Comparison of ENCODE assay signal across 8 cellular contexts in the genomic region with DNA sequence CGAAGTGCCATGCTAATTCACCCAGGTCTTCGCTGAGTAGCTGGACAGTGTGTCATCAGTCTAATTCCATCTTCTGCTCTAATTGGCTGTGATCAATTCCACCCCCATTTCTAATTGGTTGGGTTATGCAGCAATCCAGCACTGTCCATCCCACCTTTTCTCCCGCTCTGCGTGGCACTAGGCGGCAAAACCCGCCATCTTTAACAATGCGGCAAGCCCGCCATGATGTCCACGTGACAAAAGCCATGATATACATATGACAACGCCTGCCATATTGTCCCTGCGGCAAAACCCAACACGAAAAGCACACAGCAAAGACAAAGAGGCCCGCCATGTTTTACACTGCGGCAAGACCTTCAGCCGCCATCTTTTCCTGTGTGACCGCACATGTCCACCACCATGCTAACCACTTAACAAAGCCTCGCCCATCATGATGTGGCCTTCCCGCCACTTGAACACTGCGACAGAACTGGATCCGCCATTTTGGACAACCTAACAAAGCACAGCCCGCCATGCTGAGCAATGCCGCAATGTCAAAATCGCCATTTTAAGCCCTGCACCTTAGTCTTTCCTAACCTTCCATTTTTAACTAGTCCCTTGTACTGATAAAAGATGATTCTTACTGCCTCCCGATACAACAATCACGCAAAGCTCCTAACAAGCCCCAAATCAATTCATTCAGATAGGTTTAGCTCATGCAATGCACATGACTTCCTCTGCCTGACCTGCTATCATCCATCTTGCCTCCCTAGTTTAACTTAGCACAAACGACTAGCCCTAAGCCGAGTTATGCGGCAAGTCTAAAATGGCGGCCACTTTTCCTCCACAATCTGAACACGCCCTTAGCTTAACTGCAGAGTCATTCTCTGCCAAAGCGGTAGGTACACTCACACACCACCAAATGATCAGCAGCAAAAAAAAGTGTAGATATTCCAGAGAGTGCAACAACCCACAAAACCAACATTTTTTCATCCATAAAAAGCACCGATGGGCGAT. TPM values are rescaled to one million over a fixed set of nuclear protein-coding genes. Genes with fewer than 3 reads are reported as not detected.
A peak's percentile ranks its signal among the peaks of the same experiment; 100 is the strongest.
DNase-seq lines count a peak whose midpoint lies in the region; ATAC-seq and TF ChIP-seq lines count a peak whose summit lies in the region.

No MANE protein-coding gene starts in this region.

- H3F3A ChIP-seq in SK-N-SH (replicated peaks; ENCODE audit: insufficient read depth), result no peaks in the 10 kb centered on the region

- no peak overlapping the region for H3K4me3 Mint-ChIP-seq in activated T-helper 17 cell treated with anti-CD3 and anti-CD28 coated beads, Interleukin-2, amount 50 U/mL, for 72 hours

- H3K27me3 Mint-ChIP-seq in activated T-helper 17 cell treated with anti-CD3 and anti-CD28 coated beads, Interleukin-2, amount 50 U/mL, for 72 hours, result no peaks in the 10 kb centered on the region

- H3K4me1 Mint-ChIP-seq in activated T-helper 17 cell treated with anti-CD3 and anti-CD28 coated beads, Interleukin-2, amount 50 U/mL, for 72 hours, result no peaks in the 10 kb centered on the region

- H3K4me3 ChIP-seq in SK-N-SH (ENCODE audit: low read depth in 2 of 2, low read length in 1 of 2), result peak overlapping the region; percentile 70 to 72

- peak; percentile 77 for ATAC-seq in GM19468 (IDR thresholded peaks at IDR 0.05; ENCODE audit: extremely low read depth, unreplicated experiment)
- no peak for ATAC-seq in GM19397 (IDR thresholded peaks at IDR 0.05; ENCODE audit: unreplicated experiment)
- ATAC-seq in HG03460 (IDR thresholded peaks at IDR 0.05; ENCODE audit: unreplicated experiment), result no peak
- ATAC-seq in activated T-helper 17 cell treated with anti-CD3 and anti-CD28 coated beads, Interleukin-2, amount 50 U/mL, for 72 hours (replicated peaks), result no peak

- H3K79me2 ChIP-seq in SK-N-SH (ENCODE audit: insufficient read depth), result peaks cover 55% of the 10 kb centered on the region

- no peaks in the 10 kb centered on the region for H3K27me3 ChIP-seq in SK-N-SH (ENCODE audit: insufficient read depth)

- peaks cover 10 to 15% of the 10 kb centered on the region in 2 experiments for H3K36me3 ChIP-seq in SK-N-SH (replicated peaks in 1 of 2; ENCODE audit: control insufficient read depth in 1 of 2, insufficient read depth in 2 of 2, low read length in 1 of 2)

- H3K27ac ChIP-seq in SK-N-SH (ENCODE audit: low read depth in 2 of 2, low read length in 1 of 2), result peak overlapping the region; percentile 87 to 96

- no peaks in the 10 kb centered on the region for H3K36me3 Mint-ChIP-seq in activated T-helper 17 cell treated with anti-CD3 and anti-CD28 coated beads, Interleukin-2, amount 50 U/mL, for 72 hours (ENCODE audit: low read depth)

- peak overlapping the region; percentile 99 for H3K9ac ChIP-seq in SK-N-SH

- H3K9me2 ChIP-seq in SK-N-SH, result no peaks in the 10 kb centered on the region

- 52% methylated on average over 33 of the region's 33 CpGs for WGBS in SK-N-SH (ENCODE audit: low lambda C conversion rate)

- no peak overlapping the region for H3K27ac Mint-ChIP-seq in activated T-helper 17 cell treated with anti-CD3 and anti-CD28 coated beads, Interleukin-2, amount 50 U/mL, for 72 hours

- CTCF ChIA-PET in SK-N-SH (lab: Yijun Ruan, JAX), result interaction anchor here (1.1 kb wide), 1 partner anchor 11 kb away, joined by 4 read pairs; no protein-coding TSS in a partner anchor

- peak overlapping the region; percentile 73 for H3K4me2 ChIP-seq in SK-N-SH

- H3K9me3 Mint-ChIP-seq in activated T-helper 17 cell treated with anti-CD3 and anti-CD28 coated beads, Interleukin-2, amount 50 U/mL, for 72 hours, result no peaks in the 10 kb centered on the region

- peak; percentile 90 for DNase-seq in AG09319 (ENCODE audit: extremely low read depth, low read depth)
- peak; percentile 70 for DNase-seq in SK-N-SH
- DNase-seq in iris pigment epithelial cell (ENCODE audit: low read depth), result peak; percentile 96
- DNase-seq in OCI-M1 (lab: John Stamatoyannopoulos, UW), result no peak

- TF ChIP-seq EP300 in SK-N-SH (IDR thresholded peaks at IDR 0.05; ENCODE audit: borderline replicate concordance in 1 of 2, low read depth in 1 of 2, low read length in 1 of 2), result 0 out of 4 replicates have a peak, but pooled peaks have one; percentile 13 to 28

- H4K20me1 ChIP-seq in SK-N-SH (ENCODE audit: insufficient read depth), result peaks cover 45% of the 10 kb centered on the region

- peak overlapping the region; percentile 58; the same call in 1 of the 2 replicates for H2AFZ ChIP-seq in SK-N-SH (ENCODE audit: low read depth)

- H3K4me1 ChIP-seq in SK-N-SH (ENCODE audit: control insufficient read depth in 1 of 2, insufficient read depth in 2 of 2, low read depth in 1 of 2, low read length in 1 of 2), result peaks cover 3 to 5% of the 10 kb centered on the region in 2 experiments; a peak in 1 of 4 replicates

- H3K9me3 ChIP-seq in SK-N-SH, result no peaks in the 10 kb centered on the region

- TF ChIP-seq RAD21 in SK-N-SH (IDR thresholded peaks at IDR 0.05; ENCODE audit: low read length), result no peak

- POLR2A ChIA-PET in SK-N-SH (lab: Yijun Ruan, JAX), result no interaction called here

- no peak for TF ChIP-seq CTCF in AG09319 (IDR thresholded peaks at IDR 0.05; ENCODE audit: low read depth, low read length)
- TF ChIP-seq CTCF in SK-N-SH (IDR thresholded peaks at IDR 0.05), result no peak

TF ChIP-seq in SK-N-SH, 30 proteins besides CTCF, POLR2A, EP300 and RAD21 (continues in another document):
- TF ChIP-seq, protein P1, sequence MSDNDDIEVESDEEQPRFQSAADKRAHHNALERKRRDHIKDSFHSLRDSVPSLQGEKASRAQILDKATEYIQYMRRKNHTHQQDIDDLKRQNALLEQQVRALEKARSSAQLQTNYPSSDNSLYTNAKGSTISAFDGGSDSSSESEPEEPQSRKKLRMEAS (IDR thresholded peaks at IDR 0.05; ENCODE audit: low read depth), result peak; percentile 91
- TF ChIP-seq ELF1 (IDR thresholded peaks at IDR 0.05) (peak; percentile 48; the same call in 1 of the 2 replicates), NFIC (IDR thresholded peaks at IDR 0.05; ENCODE audit: borderline replicate concordance) (no peak), MEF2A (IDR thresholded peaks at IDR 0.05; ENCODE audit: borderline replicate concordance, low read depth) (no peak), YY1 (IDR thresholded peaks at IDR 0.05; ENCODE audit: low read depth) (peak; percentile 97), POLR2AphosphoS5 (IDR thresholded peaks at IDR 0.05; ENCODE audit: low read depth, low read length) (no peak; the same call in 1 of the 2 replicates), FOSL2 (IDR thresholded peaks at IDR 0.05; ENCODE audit: borderline replicate concordance, low read depth) (no peak; the same call in 1 of the 2 replicates), REST (IDR thresholded peaks at IDR 0.05; ENCODE audit: low read depth, low read length) (no peak), SIN3A (IDR thresholded peaks at IDR 0.05; ENCODE audit: borderline replicate concordance, low read depth, low read length) (no peak; the same call in 1 of the 2 replicates), RCOR1 (IDR thresholded peaks at IDR 0.05; ENCODE audit: low read length) (no peak), TAF1 (IDR thresholded peaks at IDR 0.05; ENCODE audit: borderline replicate concordance, low read depth, low read length) (peak; percentile 68; the same call in 1 of the 2 replicates), FOXM1 (IDR thresholded peaks at IDR 0.05; ENCODE audit: low read depth) (no peak), GATA2 (CRISPR knock-in tag; IDR thresholded peaks at IDR 0.05) (no peak), EZH2phosphoT487 (IDR thresholded peaks at IDR 0.05; ENCODE audit: borderline replicate concordance, low read depth) (no peak)
- TF ChIP-seq, protein P2, sequence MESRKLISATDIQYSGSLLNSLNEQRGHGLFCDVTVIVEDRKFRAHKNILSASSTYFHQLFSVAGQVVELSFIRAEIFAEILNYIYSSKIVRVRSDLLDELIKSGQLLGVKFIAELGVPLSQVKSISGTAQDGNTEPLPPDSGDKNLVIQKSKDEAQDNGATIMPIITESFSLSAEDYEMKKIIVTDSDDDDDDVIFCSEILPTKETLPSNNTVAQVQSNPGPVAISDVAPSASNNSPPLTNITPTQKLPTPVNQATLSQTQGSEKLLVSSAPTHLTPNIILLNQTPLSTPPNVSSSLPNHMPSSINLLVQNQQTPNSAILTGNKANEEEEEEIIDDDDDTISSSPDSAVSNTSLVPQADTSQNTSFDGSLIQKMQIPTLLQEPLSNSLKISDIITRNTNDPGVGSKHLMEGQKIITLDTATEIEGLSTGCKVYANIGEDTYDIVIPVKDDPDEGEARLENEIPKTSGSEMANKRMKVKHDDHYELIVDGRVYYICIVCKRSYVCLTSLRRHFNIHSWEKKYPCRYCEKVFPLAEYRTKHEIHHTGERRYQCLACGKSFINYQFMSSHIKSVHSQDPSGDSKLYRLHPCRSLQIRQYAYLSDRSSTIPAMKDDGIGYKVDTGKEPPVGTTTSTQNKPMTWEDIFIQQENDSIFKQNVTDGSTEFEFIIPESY (IDR thresholded peaks at IDR 0.05; ENCODE audit: borderline replicate concordance, low read depth), result no peak

RNA-seq across cellular contexts. Expression of gene XIST, which starts 1.2 kb away (rescaled TPM):
- polyA plus RNA-seq in SK-N-SH (2012; rRNA removed), result 135 and 215 TPM in 2 replicates
- polyA plus RNA-seq in SK-N-SH (2012; cell fraction: cytosol; rRNA removed), result 1.6 and 1.9 TPM in 2 replicates
- polyA plus RNA-seq in SK-N-SH (2012; cell fraction: nucleus; rRNA removed), result 846 and 1,404 TPM in 2 replicates
- total RNA-seq in activated T-helper 17 cell treated with anti-CD3 and anti-CD28 coated beads, Interleukin-2, amount 50 U/mL, for 72 hours, result under 1 TPM in 1 of 2 donors, not detected in 1; 0.11 TPM
